ENCODE assay signal across 8 cellular contexts in genomic region chr12:54216580-54217308, GRCh38. TPM values are rescaled to one million over a fixed set of nuclear protein-coding genes. Genes with fewer than 3 reads are reported as not detected.
A peak's percentile ranks its signal among the peaks of the same experiment; 100 is the strongest.
DNase-seq lines count a peak whose midpoint lies in the region; ATAC-seq and TF ChIP-seq lines count a peak whose summit lies in the region.

No MANE protein-coding gene starts in this region.

- no peaks in the 10 kb centered on the region for H3K9me3 Mint-ChIP-seq in effector memory CD8-positive, alpha-beta T cell
- no peaks in the 10 kb centered on the region for H3K9me3 Mint-ChIP-seq in mesothelial cell of epicardium

- peak overlapping the region; percentile 52 to 65 for H3K27ac Mint-ChIP-seq in effector memory CD8-positive, alpha-beta T cell
- H3K27ac Mint-ChIP-seq in mesothelial cell of epicardium, result no peak overlapping the region

- TF ChIP-seq CTCF in mesothelial cell of epicardium (IDR thresholded peaks at IDR 0.05; ENCODE audit: unreplicated experiment), result peak; percentile 90

- H3K27me3 Mint-ChIP-seq in effector memory CD8-positive, alpha-beta T cell, result peaks cover 5 to 23% of the 10 kb centered on the region in 2 donors
- peaks cover 23% of the 10 kb centered on the region for H3K27me3 Mint-ChIP-seq in mesothelial cell of epicardium (ENCODE audit: low read depth)

- H3K9me3 ChIP-seq in HUES6 (ENCODE audit: control insufficient read depth, insufficient read depth, low read depth, low read length), result no peaks in the 10 kb centered on the region

- H3K36me3 ChIP-seq in HUES6 (ENCODE audit: control insufficient read depth, insufficient read depth, low read length), result no peaks in the 10 kb centered on the region

- no peak overlapping the region for H3K9ac ChIP-seq in HUES6 (ENCODE audit: low read length)

- peak; percentile 72 for ATAC-seq in effector memory CD8-positive, alpha-beta T cell (replicated peaks)
- ATAC-seq in GM18520 (IDR thresholded peaks at IDR 0.05; ENCODE audit: unreplicated experiment), result no peak

- H3K4me3 ChIP-seq in HUES6 (ENCODE audit: low read depth, low read length), result peak overlapping the region; percentile 77

- peaks cover 10% of the 10 kb centered on the region for H3K36me3 Mint-ChIP-seq in effector memory CD8-positive, alpha-beta T cell (ENCODE audit: insufficient read depth)
- H3K36me3 Mint-ChIP-seq in mesothelial cell of epicardium, result no peaks in the 10 kb centered on the region

- peaks cover 20% of the 10 kb centered on the region for H3K4me1 ChIP-seq in HUES6 (ENCODE audit: control insufficient read depth, insufficient read depth, low read length)

- no peak overlapping the region for H3K27ac ChIP-seq in HUES6 (ENCODE audit: low read depth, low read length)

- DNase-seq in EL (peak; percentile 89), NOMO-1 treated with DMSO at 0.1 percent for 48 hours (lab: John Stamatoyannopoulos, UW; ENCODE audit: unreplicated experiment) (peak; percentile 88), mesothelial cell of epicardium (ENCODE audit: low spot score in 2 of 2, unreplicated experiment in 2 of 2) (peak; percentile 62 to 80)
- DNase-seq in activated CD8-positive, alpha-beta memory T cell treated with anti-CD3 and anti-CD28 coated beads for 24 hours, result peak; percentile 86
- DNase-seq in effector memory CD8-positive, alpha-beta T cell, result peak; percentile 63 to 69 (median 68)
- DNase-seq in stimulated activated CD8-positive, alpha-beta memory T cell treated with anti-CD3 and anti-CD28 coated beads, Interleukin-15, amount 100 ng/mL, for 4 hours (ENCODE audit: low read depth in 2 of 2), result peak; percentile 61 to 62

- peaks cover 57% of the 10 kb centered on the region for H3K27me3 ChIP-seq in HUES6 (ENCODE audit: control insufficient read depth, insufficient read depth, low read length)

- H3K4me3 Mint-ChIP-seq in effector memory CD8-positive, alpha-beta T cell, result peak overlapping the region; percentile 83 to 93
- H3K4me3 Mint-ChIP-seq in mesothelial cell of epicardium, result peak overlapping the region; percentile 64

- peaks cover 23 to 34% of the 10 kb centered on the region in 2 donors for H3K4me1 Mint-ChIP-seq in effector memory CD8-positive, alpha-beta T cell (ENCODE audit: low read depth in 2 of 2)
- peaks cover 40% of the 10 kb centered on the region for H3K4me1 Mint-ChIP-seq in mesothelial cell of epicardium

RNA-seq across cellular contexts. Expression of gene SMUG1, which starts 28.0 kb away (rescaled TPM):
- total RNA-seq in mesothelial cell of epicardium, result 39.5 to 47.1 TPM (median 46.1 TPM) in 3 replicates
